Comparison of ENCODE assay signal across 8 cellular contexts in genomic region chr2:9799729-9800632, GRCh38. TPM values are rescaled to one million over a fixed set of nuclear protein-coding genes. Genes with fewer than 3 reads are reported as not detected.
DNase-seq lines count a peak whose midpoint lies in the region; ATAC-seq and TF ChIP-seq lines count a peak whose summit lies in the region.

No MANE protein-coding gene starts in this region.

- DNase-seq in DMS 273 treated with DMSO at 0.1 percent for 48 hours (lab: John Stamatoyannopoulos, UW) (peak; percentile 15), HUDEP-2 (lab: John Stamatoyannopoulos, UW; ENCODE audit: unreplicated experiment in 76 of 76) (peak in 72 of 76 experiments; percentile 12 to 88 (median 67)), Panc1 (ENCODE audit: low read depth, low spot score) (peak; percentile 79), fibroblast of gingiva (ENCODE audit: low read depth) (peak; percentile 66)
- peak; percentile 85 for DNase-seq in activated T-cell treated with anti-CD3 and anti-CD28 coated beads, Interleukin-2, amount 50 U/mL, for 4 hours
- DNase-seq in stimulated activated naive CD8-positive, alpha-beta T cell treated with anti-CD3 and anti-CD28 coated beads, Interleukin-15, Interleukin-2, amounts not matched to agents 100 U/mL and 50 U/mL, for 24 hours, result peak; percentile 91

- H3K27ac ChIP-seq in Panc1 (ENCODE audit: low read length), result 0 out of 2 replicates have a peak overlapping the region, but pooled peaks have one; percentile 37

- no peaks in the 10 kb centered on the region for H3K27me3 ChIP-seq in Panc1 (ENCODE audit: control insufficient read depth, insufficient read depth, low read length)

- no peaks in the 10 kb centered on the region for H3K36me3 Mint-ChIP-seq in activated T-cell treated with anti-CD3 and anti-CD28 coated beads, Interleukin-2, amount 50 U/mL, for 4 hours (ENCODE audit: insufficient read depth)
- no peaks in the 10 kb centered on the region for H3K36me3 Mint-ChIP-seq in nephron (ENCODE audit: low read depth)

- CTCF ChIA-PET in Panc1 (lab: Charles Lee), result interaction anchor here (0.6 to 1.5 kb wide), 5 partner anchors 20 to 228 kb away, joined by 3 to 6 read pairs (median 4); no protein-coding TSS in a partner anchor

- BruUV-seq in Panc1 (replicated peaks; lab: Mats Ljungman, UMichigan), result no TSS peak

- peak; percentile 99 for TF ChIP-seq CTCF in Panc1 (IDR thresholded peaks at IDR 0.05)
- peak; percentile 91 to 94 (median 93) for TF ChIP-seq CTCF in nephron (IDR thresholded peaks at IDR 0.05; ENCODE audit: unreplicated experiment in 3 of 3)

- peak; percentile 86 for ATAC-seq in GM21447 (IDR thresholded peaks at IDR 0.05; ENCODE audit: unreplicated experiment)
- peak; percentile 88 for ATAC-seq in Panc1
- peak; percentile 88 to 92 for ATAC-seq in activated T-cell treated with anti-CD3 and anti-CD28 coated beads, Interleukin-2, amount 50 U/mL, for 4 hours
- ATAC-seq in stimulated activated naive CD8-positive, alpha-beta T cell treated with anti-CD3 and anti-CD28 coated beads, Interleukin-15, Interleukin-2, amounts not matched to agents 100 U/mL and 50 U/mL, for 24 hours, result peak; percentile 90

- peaks cover 33% of the 10 kb centered on the region for H3K4me1 Mint-ChIP-seq in activated T-cell treated with anti-CD3 and anti-CD28 coated beads, Interleukin-2, amount 50 U/mL, for 4 hours (ENCODE audit: low read depth)
- peaks cover 27% of the 10 kb centered on the region for H3K4me1 Mint-ChIP-seq in nephron

- H3K9me3 Mint-ChIP-seq in activated T-cell treated with anti-CD3 and anti-CD28 coated beads, Interleukin-2, amount 50 U/mL, for 4 hours, result no peaks in the 10 kb centered on the region
- H3K9me3 Mint-ChIP-seq in nephron, result no peaks in the 10 kb centered on the region

- H3K9me3 ChIP-seq in Panc1 (ENCODE audit: control insufficient read depth, insufficient read depth, low read depth, low read length), result no peaks in the 10 kb centered on the region

- peaks cover 36% of the 10 kb centered on the region for H3K4me1 ChIP-seq in Panc1 (ENCODE audit: control insufficient read depth, insufficient read depth, low read length)

- intact Hi-C loops in Panc1 (cut with micrococcal nuclease; ENCODE audit: unreplicated experiment), result loop anchor here (10.0 kb wide), 1 partner anchor 165 kb away; the partner anchor contains the start of gene YWHAQ

- POLR2A ChIA-PET in Panc1 (lab: Charles Lee), result interaction anchor here (0.6 kb wide), 2 partner anchors 106 to 183 kb away, joined by 3 read pairs; no protein-coding TSS in a partner anchor

- in situ Hi-C loops in Panc1 (cut with HindIII; ENCODE audit: low pct_unique_long_range_greater_than_20kb, low sequenced_read_pairs), result no loop called here

- no peaks in the 10 kb centered on the region for H3K36me3 ChIP-seq in Panc1 (ENCODE audit: control insufficient read depth, insufficient read depth, low read length)

- H3K4me3 ChIP-seq in Panc1 (ENCODE audit: low read depth in 2 of 2, low read length in 2 of 2), result peak overlapping the region in 1 of 2 experiments; percentile 10; a peak in 1 of 4 replicates

- H3K27ac Mint-ChIP-seq in nephron, result peak overlapping the region in 2 of 3 experiments; percentile 35 to 49

- H3K27me3 Mint-ChIP-seq in activated T-cell treated with anti-CD3 and anti-CD28 coated beads, Interleukin-2, amount 50 U/mL, for 4 hours (ENCODE audit: low read depth), result no peaks in the 10 kb centered on the region
- peaks cover 14% of the 10 kb centered on the region for H3K27me3 Mint-ChIP-seq in nephron (ENCODE audit: low read depth)

- H3K4me3 Mint-ChIP-seq in activated T-cell treated with anti-CD3 and anti-CD28 coated beads, Interleukin-2, amount 50 U/mL, for 4 hours, result peak overlapping the region; percentile 63
- no peak overlapping the region for H3K4me3 Mint-ChIP-seq in nephron

RNA-seq across cellular contexts. Expression of gene TAF1B, which starts 43.3 kb away (rescaled TPM):
- 35.2 TPM for total RNA-seq in Panc1 (2021; ENCODE audit: unreplicated experiment)
- 11.1 TPM for polyA plus RNA-seq in Panc1 (2012; ENCODE audit: insufficient read length)
- total RNA-seq in activated T-cell treated with anti-CD3 and anti-CD28 coated beads, Interleukin-2, amount 50 U/mL, for 4 hours, result 10 to 100 TPM; 23.3 to 29.6 (median 26.4) TPM

Comparison
In these comparisons a context has a peak if more than half of its experiments do, and no peak if none do; other contexts are left out.
1. DNase-seq: peak in every context shown above with its lines; median percentile 91 in stimulated activated naive CD8-positive, alpha-beta T cell treated with anti-CD3 and anti-CD28 coated beads, Interleukin-15, Interleukin-2, amounts not matched to agents 100 U/mL and 50 U/mL, for 24 hours; 85 in activated T-cell treated with anti-CD3 and anti-CD28 coated beads, Interleukin-2, amount 50 U/mL, for 4 hours; 79 in Panc1; 67 in HUDEP-2; 66 in fibroblast of gingiva; 15 in DMS 273 treated with DMSO at 0.1 percent for 48 hours.